8 cellular contexts compared by ENCODE assay signal in genomic region chr5:180209137-180209581, GRCh38. TPM values are rescaled to one million over a fixed set of nuclear protein-coding genes. Genes with fewer than 3 reads are reported as not detected.
DNase-seq lines count a peak whose midpoint lies in the region; ATAC-seq and TF ChIP-seq lines count a peak whose summit lies in the region.

TSS of gene RASGEF1C (minus strand) at chr5:180209211. CDS start at chr5:180138052, 71,159 bp downstream.

- H3K9ac ChIP-seq in liver (ENCODE audit: low read depth in 1 of 2, low read length in 2 of 2) (no peak within 1 kb of the TSS), Karpas-422 (ENCODE audit: low read length) (no peak within 1 kb of the TSS)

- peak within 1 kb of the TSS; percentile 43 to 81 (median 60) for H3K4me3 Mint-ChIP-seq in CD4-positive, CD25-positive, alpha-beta regulatory T cell
- H3K4me3 Mint-ChIP-seq in dendritic cell treated with granulocyte-macrophage colony-stimulating factor and Interleukin-4, amounts not matched to agents 40 ng/mL and 50 ng/mL, for 4 days = peak within 1 kb of the TSS; percentile 66

- no peaks in the 10 kb centered on the region for H3K9me3 ChIP-seq in CD4-positive, CD25-positive, alpha-beta regulatory T cell (ENCODE audit: control insufficient read depth in 2 of 2, low read length in 2 of 2)
- H3K9me3 ChIP-seq in liver (ENCODE audit: control insufficient read depth in 4 of 4, low read length in 3 of 4) (no peaks in the 10 kb centered on the region), Karpas-422 (ENCODE audit: low read length) (no peaks in the 10 kb centered on the region)

- peak; percentile 6 to 65 (median 54) for DNase-seq in CD4-positive, CD25-positive, alpha-beta regulatory T cell
- DNase-seq in M059J (ENCODE audit: low read depth) = peak; percentile 45
- peak; percentile 44 to 50 for DNase-seq in activated CD4-positive, alpha-beta T cell treated with anti-CD3 and anti-CD28 coated beads for 4 hours
- DNase-seq in stimulated activated CD4-positive, alpha-beta T cell treated with anti-CD3 and anti-CD28 coated beads, TNF-alpha, amount 100 ng/mL, for 1 hour (ENCODE audit: low read depth in 3 of 3, low spot score in 1 of 3) = peak in 2 of 3 donors; percentile 5 to 57
- no peak for DNase-seq in Karpas-422

- H3K27ac ChIP-seq in CD4-positive, CD25-positive, alpha-beta regulatory T cell (ENCODE audit: insufficient read depth, low read length, poor library complexity, severe bottlenecking) = no peak within 1 kb of the TSS
- H3K27ac ChIP-seq in liver (ENCODE audit: low read depth in 1 of 2, low read length in 2 of 2) (no peak within 1 kb of the TSS), Karpas-422 (ENCODE audit: low read length) (no peak within 1 kb of the TSS)

- peak; percentile 69 to 77 for ATAC-seq in CD4-positive, CD25-positive, alpha-beta regulatory T cell (ENCODE audit: low read depth in 2 of 2)
- ATAC-seq in GM19468 (IDR thresholded peaks at IDR 0.05; ENCODE audit: extremely low read depth, unreplicated experiment) = peak; percentile 63

- H3K4me1 Mint-ChIP-seq in CD4-positive, CD25-positive, alpha-beta regulatory T cell = peaks cover 0 to 9% (median 3%) of the 10 kb centered on the region in 4 donors
- H3K4me1 Mint-ChIP-seq in dendritic cell treated with granulocyte-macrophage colony-stimulating factor and Interleukin-4, amounts not matched to agents 40 ng/mL and 50 ng/mL, for 4 days (ENCODE audit: low read depth) = peaks cover 16% of the 10 kb centered on the region

- no peaks in the 10 kb centered on the region for H3K79me2 ChIP-seq in Karpas-422 (ENCODE audit: low read length)

- intact Hi-C loops in dendritic cell treated with granulocyte-macrophage colony-stimulating factor and Interleukin-4, amounts not matched to agents 40 ng/mL and 50 ng/mL, for 4 days (cut with micrococcal nuclease) = loop anchor here (2.0 to 10.0 kb wide), 2 partner anchors 82 to 116 kb away; no protein-coding TSS in a partner anchor

- H3K9me3 Mint-ChIP-seq in CD4-positive, CD25-positive, alpha-beta regulatory T cell = peaks cover 0 to 5% (median 3%) of the 10 kb centered on the region in 7 donors
- H3K9me3 Mint-ChIP-seq in dendritic cell treated with granulocyte-macrophage colony-stimulating factor and Interleukin-4, amounts not matched to agents 40 ng/mL and 50 ng/mL, for 4 days = no peaks in the 10 kb centered on the region

- TF ChIP-seq RAD21 in liver (IDR thresholded peaks at IDR 0.05) = no peak

- TF ChIP-seq CTCF in liver (IDR thresholded peaks at IDR 0.05; ENCODE audit: low read depth, low read length, missing input control) = peak; percentile 63

- H3K27ac Mint-ChIP-seq in CD4-positive, CD25-positive, alpha-beta regulatory T cell = no peak within 1 kb of the TSS
- no peak within 1 kb of the TSS for H3K27ac Mint-ChIP-seq in dendritic cell treated with granulocyte-macrophage colony-stimulating factor and Interleukin-4, amounts not matched to agents 40 ng/mL and 50 ng/mL, for 4 days

- no peaks in the 10 kb centered on the region for H3K36me3 ChIP-seq in CD4-positive, CD25-positive, alpha-beta regulatory T cell (ENCODE audit: control insufficient read depth, insufficient read depth, low read length)
- H3K36me3 ChIP-seq in liver (ENCODE audit: control insufficient read depth in 4 of 4, insufficient read depth in 3 of 4, low read depth in 1 of 4, low read length in 3 of 4) (no peaks in the 10 kb centered on the region), Karpas-422 (ENCODE audit: insufficient read depth, low read length) (no peaks in the 10 kb centered on the region)

- H3K4me2 ChIP-seq in Karpas-422 (ENCODE audit: low read depth, low read length, poor library complexity, severe bottlenecking) = no peak within 1 kb of the TSS

- H4K20me1 ChIP-seq in Karpas-422 (ENCODE audit: insufficient read depth, low read depth, low read length) = no peaks in the 10 kb centered on the region

- H2AFZ ChIP-seq in Karpas-422 (ENCODE audit: low read length) = no peak within 1 kb of the TSS

- no peaks in the 10 kb centered on the region for H3K36me3 Mint-ChIP-seq in CD4-positive, CD25-positive, alpha-beta regulatory T cell
- no peaks in the 10 kb centered on the region for H3K36me3 Mint-ChIP-seq in dendritic cell treated with granulocyte-macrophage colony-stimulating factor and Interleukin-4, amounts not matched to agents 40 ng/mL and 50 ng/mL, for 4 days (ENCODE audit: low read depth)

- WGBS in liver = 6% methylated on average over 52 of the region's 55 CpGs

- H3K27me3 Mint-ChIP-seq in CD4-positive, CD25-positive, alpha-beta regulatory T cell = peaks cover 38% of the 10 kb centered on the region
- peaks cover 62% of the 10 kb centered on the region for H3K27me3 Mint-ChIP-seq in dendritic cell treated with granulocyte-macrophage colony-stimulating factor and Interleukin-4, amounts not matched to agents 40 ng/mL and 50 ng/mL, for 4 days

- H3K4me1 ChIP-seq in CD4-positive, CD25-positive, alpha-beta regulatory T cell (ENCODE audit: control insufficient read depth, insufficient read depth, low read length, poor library complexity, severe bottlenecking) = no peaks in the 10 kb centered on the region
- peaks cover 4 to 8% (median 5%) of the 10 kb centered on the region in 4 donors for H3K4me1 ChIP-seq in liver (ENCODE audit: control insufficient read depth in 4 of 4, insufficient read depth in 4 of 4, low read length in 3 of 4)
- no peaks in the 10 kb centered on the region for H3K4me1 ChIP-seq in Karpas-422 (ENCODE audit: low read length)

- H3K27me3 ChIP-seq in CD4-positive, CD25-positive, alpha-beta regulatory T cell (ENCODE audit: control insufficient read depth, insufficient read depth, low read length) = no peaks in the 10 kb centered on the region
- H3K27me3 ChIP-seq in liver (ENCODE audit: control insufficient read depth in 4 of 4, insufficient read depth in 4 of 4, low read length in 3 of 4) (no peaks in the 10 kb centered on the region), Karpas-422 (ENCODE audit: low read length) (no peaks in the 10 kb centered on the region)

- H3K4me3 ChIP-seq in CD4-positive, CD25-positive, alpha-beta regulatory T cell (ENCODE audit: low read depth, low read length) = no peak within 1 kb of the TSS
- H3K4me3 ChIP-seq in liver (ENCODE audit: low read depth in 1 of 3, low read length in 3 of 3) (peak within 1 kb of the TSS in 2 of 3 donors; percentile 33 to 65), Karpas-422 (ENCODE audit: low read length) (no peak within 1 kb of the TSS)

- H3K9me2 ChIP-seq in Karpas-422 (replicated peaks; ENCODE audit: insufficient read depth, low read length) = no peaks in the 10 kb centered on the region

TF ChIP-seq in liver, 16 proteins besides CTCF, POLR2A, EP300 and RAD21:
- TF ChIP-seq, protein P1, sequence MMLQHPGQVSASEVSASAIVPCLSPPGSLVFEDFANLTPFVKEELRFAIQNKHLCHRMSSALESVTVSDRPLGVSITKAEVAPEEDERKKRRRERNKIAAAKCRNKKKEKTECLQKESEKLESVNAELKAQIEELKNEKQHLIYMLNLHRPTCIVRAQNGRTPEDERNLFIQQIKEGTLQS (IDR thresholded peaks at IDR 0.05) = no peak
- TF ChIP-seq GABPA (IDR thresholded peaks at IDR 0.05 in 1 of 2, conservative IDR thresholded peaks at IDR 0.05 in 1 of 2) = no peak
- no peak for TF ChIP-seq EGR1 (IDR thresholded peaks at IDR 0.05; ENCODE audit: low read depth in 2 of 2)
- TF ChIP-seq HNF4A (conservative IDR thresholded peaks at IDR 0.05) = no peak
- TF ChIP-seq, protein P2, sequence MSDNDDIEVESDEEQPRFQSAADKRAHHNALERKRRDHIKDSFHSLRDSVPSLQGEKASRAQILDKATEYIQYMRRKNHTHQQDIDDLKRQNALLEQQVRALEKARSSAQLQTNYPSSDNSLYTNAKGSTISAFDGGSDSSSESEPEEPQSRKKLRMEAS (IDR thresholded peaks at IDR 0.05) = no peak
- TF ChIP-seq, protein P3, sequence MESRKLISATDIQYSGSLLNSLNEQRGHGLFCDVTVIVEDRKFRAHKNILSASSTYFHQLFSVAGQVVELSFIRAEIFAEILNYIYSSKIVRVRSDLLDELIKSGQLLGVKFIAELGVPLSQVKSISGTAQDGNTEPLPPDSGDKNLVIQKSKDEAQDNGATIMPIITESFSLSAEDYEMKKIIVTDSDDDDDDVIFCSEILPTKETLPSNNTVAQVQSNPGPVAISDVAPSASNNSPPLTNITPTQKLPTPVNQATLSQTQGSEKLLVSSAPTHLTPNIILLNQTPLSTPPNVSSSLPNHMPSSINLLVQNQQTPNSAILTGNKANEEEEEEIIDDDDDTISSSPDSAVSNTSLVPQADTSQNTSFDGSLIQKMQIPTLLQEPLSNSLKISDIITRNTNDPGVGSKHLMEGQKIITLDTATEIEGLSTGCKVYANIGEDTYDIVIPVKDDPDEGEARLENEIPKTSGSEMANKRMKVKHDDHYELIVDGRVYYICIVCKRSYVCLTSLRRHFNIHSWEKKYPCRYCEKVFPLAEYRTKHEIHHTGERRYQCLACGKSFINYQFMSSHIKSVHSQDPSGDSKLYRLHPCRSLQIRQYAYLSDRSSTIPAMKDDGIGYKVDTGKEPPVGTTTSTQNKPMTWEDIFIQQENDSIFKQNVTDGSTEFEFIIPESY (IDR thresholded peaks at IDR 0.05) = no peak
- TF ChIP-seq RXRA (IDR thresholded peaks at IDR 0.05) = no peak
- no peak for TF ChIP-seq NR2F2 (IDR thresholded peaks at IDR 0.05)
- TF ChIP-seq FOXA1 (IDR thresholded peaks at IDR 0.05) = no peak
- TF ChIP-seq YY1 (IDR thresholded peaks at IDR 0.05) = no peak
- TF ChIP-seq HNF4G (IDR thresholded peaks at IDR 0.05) = no peak
- no peak for TF ChIP-seq FOXA2 (IDR thresholded peaks at IDR 0.05)

RNA-seq across cellular contexts. Expression of gene RASGEF1C, which starts in this region (rescaled TPM):
- total RNA-seq in CD4-positive, CD25-positive, alpha-beta regulatory T cell = not detected
- polyA plus RNA-seq in CD4-positive, CD25-positive, alpha-beta regulatory T cell = not detected
- not detected in 2 replicates for total RNA-seq in M059J (2014; rRNA removed; shearing (Covaris generic))
- total RNA-seq in liver = under 1 TPM in 1 of 2 donors, not detected in 1; 0.09 TPM
- polyA plus RNA-seq in liver = under 1 TPM in 1 of 2 donors, not detected in 1; 0.10 TPM
- total RNA-seq in Karpas-422 (2014; rRNA removed; shearing (Covaris generic); ENCODE audit: low replicate concordance) = not detected in 2 replicates

Comparison
In these comparisons a context has a peak if more than half of its experiments do, and no peak if none do; other contexts are left out.
1. Peak in DNase-seq and ATAC-seq in CD4-positive, CD25-positive, alpha-beta regulatory T cell; RNA of the gene not detected or under 1 TPM.
2. Peak in DNase-seq in M059J; RNA of the gene not detected or under 1 TPM.
3. H3K4me3 ChIP-seq: peak in liver (2 of 3); none in CD4-positive, CD25-positive, alpha-beta regulatory T cell (single experiment) and Karpas-422 (single experiment).